Comparison of ENCODE assay signal across 9 cellular contexts in genomic region chr11:6482431-6482830, GRCh38.
DNase-seq lines count a peak whose midpoint lies in the region; ATAC-seq and TF ChIP-seq lines count a peak whose summit lies in the region.
"Had no signal": no experiment of that assay in that cellular context is flagged by ENCODE, and none has a peak within 500 bp of the region (broad histone marks: within the 10 kb centered on the region; RNA-seq: fewer than 3 reads in every experiment).

No MANE protein-coding gene starts in this region.

- peak overlapping the region; percentile 97 for H3K27ac Mint-ChIP-seq in central memory CD8-positive, alpha-beta T cell (ENCODE audit: low read depth)

- H3K9me3 Mint-ChIP-seq in central memory CD8-positive, alpha-beta T cell: no peaks in the 10 kb centered on the region

- H3K4me1 ChIP-seq in muscle layer of duodenum (ENCODE audit: control insufficient read depth in 1 of 2, insufficient read depth in 2 of 2, low read length in 2 of 2): peaks cover 8 to 30% of the 10 kb centered on the region in 2 donors

- H3K27me3 ChIP-seq in muscle layer of duodenum (ENCODE audit: low read depth, low read length): no peaks in the 10 kb centered on the region

- peak overlapping the region; percentile 82 for H3K27ac ChIP-seq in KOPT-K1 (ENCODE audit: low read depth, low read length, poor library complexity, severe bottlenecking)
- peak overlapping the region; percentile 96 for H3K27ac ChIP-seq in muscle layer of duodenum (ENCODE audit: low read length)

- no peak for TF ChIP-seq CTCF in AG10803 (conservative IDR thresholded peaks at IDR 0.05; ENCODE audit: low read length)

- H3K36me3 Mint-ChIP-seq in central memory CD8-positive, alpha-beta T cell (ENCODE audit: insufficient read depth): peaks cover 27% of the 10 kb centered on the region

- H3K9me3 ChIP-seq in KOPT-K1 (ENCODE audit: insufficient read depth, low read length, poor library complexity, severe bottlenecking) (no peaks in the 10 kb centered on the region), muscle layer of duodenum (ENCODE audit: control insufficient read depth in 1 of 2, low read length in 2 of 2) (no peaks in the 10 kb centered on the region)

- H3K27me3 Mint-ChIP-seq in central memory CD8-positive, alpha-beta T cell: no peaks in the 10 kb centered on the region

- H3K4me3 Mint-ChIP-seq in central memory CD8-positive, alpha-beta T cell: peak overlapping the region; percentile 91

- DNase-seq in AG10803 (ENCODE audit: low read depth) (no peak), kidney tubule cell (ENCODE audit: low spot score) (no peak)
- DNase-seq in central memory CD8-positive, alpha-beta T cell (ENCODE audit: low spot score in 2 of 2): no peak
- DNase-seq: aorta had no signal

- peaks cover 42% of the 10 kb centered on the region for H3K4me1 Mint-ChIP-seq in central memory CD8-positive, alpha-beta T cell

- H3K4me3 ChIP-seq in AG10803 (ENCODE audit: low read length) (peak overlapping the region; percentile 99), muscle layer of duodenum (ENCODE audit: low read depth in 1 of 2, low read length in 2 of 2) (peak overlapping the region; percentile 78 to 93)

- no peak for ATAC-seq in central memory CD8-positive, alpha-beta T cell (replicated peaks; ENCODE audit: extremely low read depth, poor library complexity, severe bottlenecking)
- ATAC-seq in GM18870 (IDR thresholded peaks at IDR 0.05; ENCODE audit: unreplicated experiment) (no peak), HG03135 (IDR thresholded peaks at IDR 0.05; ENCODE audit: unreplicated experiment) (no peak), HG03442 (IDR thresholded peaks at IDR 0.05; ENCODE audit: unreplicated experiment) (no peak)

- H3K36me3 ChIP-seq in KOPT-K1 (ENCODE audit: insufficient read depth, low read length) (peaks cover 77% of the 10 kb centered on the region), muscle layer of duodenum (ENCODE audit: control insufficient read depth in 1 of 2, insufficient read depth in 2 of 2, low read length in 2 of 2) (peaks cover 48 to 53% of the 10 kb centered on the region in 2 donors)
